15 cellular contexts compared by ENCODE assay signal in the genomic region with DNA sequence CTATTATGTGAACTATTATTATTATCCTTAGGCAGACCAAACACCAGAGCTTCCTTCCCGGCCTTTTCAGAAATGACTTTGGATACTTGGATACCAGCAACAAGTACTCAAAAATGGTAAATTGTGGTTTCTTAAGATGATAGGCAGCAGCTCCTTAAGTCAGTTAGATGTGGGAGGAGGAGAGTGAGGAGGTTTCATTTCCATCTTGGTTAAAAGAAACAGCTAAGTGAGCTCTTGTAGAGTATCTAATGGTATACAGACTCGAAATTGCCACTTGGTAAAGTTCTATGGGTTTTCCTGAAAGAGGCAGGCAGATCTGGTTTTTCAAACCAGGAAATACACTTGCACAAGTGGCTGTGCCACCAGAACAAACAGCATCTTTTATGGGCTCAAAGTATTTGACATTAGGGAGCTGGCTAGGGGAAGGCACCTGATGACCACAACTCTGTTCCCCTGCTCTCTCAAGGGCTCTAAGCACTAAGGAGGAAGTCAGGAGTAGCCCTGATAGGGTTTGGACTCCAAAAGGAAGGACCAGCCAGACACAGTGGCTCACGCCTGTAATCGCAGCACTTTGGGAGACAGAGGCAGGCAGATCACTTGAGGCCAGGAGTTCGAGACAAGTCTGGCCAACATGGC.
DNase-seq lines count a peak whose midpoint lies in the region; ATAC-seq and TF ChIP-seq lines count a peak whose summit lies in the region.
"Had no signal": no experiment of that assay in that cellular context is flagged by ENCODE, and none has a peak within 500 bp of the region (broad histone marks: within the 10 kb centered on the region; RNA-seq: fewer than 3 reads in every experiment).

No MANE protein-coding gene starts in this region.

- TF ChIP-seq CTCF in natural killer cell (IDR thresholded peaks at IDR 0.05) (no peak), mesothelial cell of epicardium (IDR thresholded peaks at IDR 0.05; ENCODE audit: unreplicated experiment) (no peak), MCF 10A (IDR thresholded peaks at IDR 0.05; ENCODE audit: unreplicated experiment) (no peak)

- H3K9me3 Mint-ChIP-seq in natural killer cell treated with Interleukin-12 subunit alpha and Interleukin-12 subunit beta and Interleukin-15 and Interleukin-18, amount 100 ng/mL, for 72 hours, result no peaks in the 10 kb centered on the region
- H3K9me3 Mint-ChIP-seq in natural killer cell, result no peaks in the 10 kb centered on the region
- H3K9me3 Mint-ChIP-seq in activated T-helper 2 cell treated with anti-CD3 and anti-CD28 coated beads, Interferon-gamma antibody, Interleukin-2, Interleukin-4, amounts not matched to agents 10 μg/mL and 5 μg/mL and 100 μg/mL, durations not matched to agents 14 hours and 24 hours and 36 hours, result no peaks in the 10 kb centered on the region
- peaks cover 4% of the 10 kb centered on the region for H3K9me3 Mint-ChIP-seq in mesothelial cell of epicardium
- no peaks in the 10 kb centered on the region for H3K9me3 Mint-ChIP-seq in MCF 10A (ENCODE audit: unreplicated experiment)
- H3K9me3 Mint-ChIP-seq: type B pancreatic cell had no signal

- DNase-seq in natural killer cell treated with Interleukin-12 subunit alpha and Interleukin-12 subunit beta and Interleukin-15 and Interleukin-18, amount 100 ng/mL, for 72 hours (ENCODE audit: low spot score), result no peak
- DNase-seq in natural killer cell (no peak), mesothelial cell of epicardium (ENCODE audit: low spot score in 2 of 2, unreplicated experiment in 2 of 2) (no peak), MCF 10A (ENCODE audit: unreplicated experiment) (no peak)
- no peak for DNase-seq in activated T-helper 2 cell treated with anti-CD3 and anti-CD28 coated beads, Interferon-gamma antibody, Interleukin-2, Interleukin-4, amounts not matched to agents 10 μg/mL and 5 μg/mL and 100 μg/mL, durations not matched to agents 14 hours and 24 hours and 36 hours (ENCODE audit: low spot score)
- DNase-seq: activated CD4-positive, alpha-beta T cell treated with anti-CD3 and anti-CD28 coated beads for 48 hours; anterior cingulate cortex; NCI-H2171; right lobe of liver; stimulated activated CD4-positive, alpha-beta T cell treated with anti-CD3 and anti-CD28 coated beads, Interleukin-1b, Interleukin-23, amount 100 ng/mL, for 48 hours had no signal

- H3K27me3 Mint-ChIP-seq in natural killer cell treated with Interleukin-12 subunit alpha and Interleukin-12 subunit beta and Interleukin-15 and Interleukin-18, amount 100 ng/mL, for 72 hours, result no peaks in the 10 kb centered on the region
- H3K27me3 Mint-ChIP-seq in natural killer cell (ENCODE audit: low read depth in 2 of 2) (no peaks in the 10 kb centered on the region), mesothelial cell of epicardium (ENCODE audit: low read depth) (no peaks in the 10 kb centered on the region), MCF 10A (ENCODE audit: insufficient read depth, unreplicated experiment) (peaks cover 32% of the 10 kb centered on the region)
- no peaks in the 10 kb centered on the region for H3K27me3 Mint-ChIP-seq in activated T-helper 2 cell treated with anti-CD3 and anti-CD28 coated beads, Interferon-gamma antibody, Interleukin-2, Interleukin-4, amounts not matched to agents 10 μg/mL and 5 μg/mL and 100 μg/mL, durations not matched to agents 14 hours and 24 hours and 36 hours (ENCODE audit: low read depth)
- H3K27me3 Mint-ChIP-seq: type B pancreatic cell had no signal

- H3K27ac Mint-ChIP-seq in natural killer cell treated with Interleukin-12 subunit alpha and Interleukin-12 subunit beta and Interleukin-15 and Interleukin-18, amount 100 ng/mL, for 72 hours, result peak overlapping the region; percentile 30 to 77
- no peak overlapping the region for H3K27ac Mint-ChIP-seq in natural killer cell
- peak overlapping the region; percentile 87 for H3K27ac Mint-ChIP-seq in activated T-helper 2 cell treated with anti-CD3 and anti-CD28 coated beads, Interferon-gamma antibody, Interleukin-2, Interleukin-4, amounts not matched to agents 10 μg/mL and 5 μg/mL and 100 μg/mL, durations not matched to agents 14 hours and 24 hours and 36 hours
- no peak overlapping the region for H3K27ac Mint-ChIP-seq in mesothelial cell of epicardium
- no peak overlapping the region for H3K27ac Mint-ChIP-seq in MCF 10A (ENCODE audit: low read depth, unreplicated experiment)
- H3K27ac Mint-ChIP-seq: type B pancreatic cell had no signal

- peaks cover 12% of the 10 kb centered on the region in 2 donors for H3K4me1 Mint-ChIP-seq in natural killer cell treated with Interleukin-12 subunit alpha and Interleukin-12 subunit beta and Interleukin-15 and Interleukin-18, amount 100 ng/mL, for 72 hours (ENCODE audit: low read depth in 2 of 2)
- H3K4me1 Mint-ChIP-seq in natural killer cell (no peaks in the 10 kb centered on the region), mesothelial cell of epicardium (no peaks in the 10 kb centered on the region), MCF 10A (ENCODE audit: insufficient read depth, unreplicated experiment) (no peaks in the 10 kb centered on the region)
- peaks cover 14% of the 10 kb centered on the region for H3K4me1 Mint-ChIP-seq in activated T-helper 2 cell treated with anti-CD3 and anti-CD28 coated beads, Interferon-gamma antibody, Interleukin-2, Interleukin-4, amounts not matched to agents 10 μg/mL and 5 μg/mL and 100 μg/mL, durations not matched to agents 14 hours and 24 hours and 36 hours (ENCODE audit: low read depth)

- CTCF ChIA-PET in MCF 10A (lab: Yijun Ruan, JAX), result interaction anchor here (0.7 kb wide), 2 partner anchors 8 to 21 kb away, joined by 3 read pairs; no protein-coding TSS in a partner anchor

- POLR2A ChIA-PET in MCF 10A (lab: Yijun Ruan, JAX), result interaction anchor here (0.5 to 1.0 kb wide), 2 partner anchors 8 to 18 kb away, joined by 3 read pairs; no protein-coding TSS in a partner anchor

- peak in 1 of 2 donors; percentile 61 for ATAC-seq in natural killer cell treated with Interleukin-12 subunit alpha and Interleukin-12 subunit beta and Interleukin-15 and Interleukin-18, amount 100 ng/mL, for 72 hours
- no peak for ATAC-seq in natural killer cell
- ATAC-seq in HG02678 (IDR thresholded peaks at IDR 0.05; ENCODE audit: unreplicated experiment), result peak; percentile 55
- ATAC-seq in GM18861 (IDR thresholded peaks at IDR 0.05; ENCODE audit: unreplicated experiment), result no peak
- no peak for ATAC-seq in HG03571 (IDR thresholded peaks at IDR 0.05; ENCODE audit: unreplicated experiment)
- ATAC-seq: right lobe of liver, Right ventricle myocardium inferior had no signal

- H3K36me3 Mint-ChIP-seq in natural killer cell treated with Interleukin-12 subunit alpha and Interleukin-12 subunit beta and Interleukin-15 and Interleukin-18, amount 100 ng/mL, for 72 hours, result no peaks in the 10 kb centered on the region
- H3K36me3 Mint-ChIP-seq in natural killer cell (no peaks in the 10 kb centered on the region), mesothelial cell of epicardium (peaks cover 10% of the 10 kb centered on the region), MCF 10A (ENCODE audit: insufficient read depth, unreplicated experiment) (peaks cover 19% of the 10 kb centered on the region)
- H3K36me3 Mint-ChIP-seq in activated T-helper 2 cell treated with anti-CD3 and anti-CD28 coated beads, Interferon-gamma antibody, Interleukin-2, Interleukin-4, amounts not matched to agents 10 μg/mL and 5 μg/mL and 100 μg/mL, durations not matched to agents 14 hours and 24 hours and 36 hours (ENCODE audit: low read depth), result peaks cover 4% of the 10 kb centered on the region

- intact Hi-C loops in natural killer cell (cut with micrococcal nuclease), result no loop called here
- intact Hi-C loops in activated T-helper 2 cell treated with anti-CD3 and anti-CD28 coated beads, Interferon-gamma antibody, Interleukin-2, Interleukin-4, amounts not matched to agents 10 μg/mL and 5 μg/mL and 100 μg/mL, durations not matched to agents 14 hours and 24 hours and 36 hours (cut with micrococcal nuclease), result loop anchor here (2.0 to 10.0 kb wide), 4 partner anchors 47 to 292 kb away; partner anchors contain the start of gene TMEM164
- intact Hi-C loops in MCF 10A (cut with micrococcal nuclease), result no loop called here

- BruUV-seq in MCF 10A (replicated peaks; lab: Mats Ljungman, UMichigan), result no TSS peak

- peak overlapping the region; percentile 54 for H3K4me3 Mint-ChIP-seq in natural killer cell treated with Interleukin-12 subunit alpha and Interleukin-12 subunit beta and Interleukin-15 and Interleukin-18, amount 100 ng/mL, for 72 hours
- no peak overlapping the region for H3K4me3 Mint-ChIP-seq in natural killer cell
- no peak overlapping the region for H3K4me3 Mint-ChIP-seq in activated T-helper 2 cell treated with anti-CD3 and anti-CD28 coated beads, Interferon-gamma antibody, Interleukin-2, Interleukin-4, amounts not matched to agents 10 μg/mL and 5 μg/mL and 100 μg/mL, durations not matched to agents 14 hours and 24 hours and 36 hours (ENCODE audit: low read depth)
- no peak overlapping the region for H3K4me3 Mint-ChIP-seq in mesothelial cell of epicardium
- H3K4me3 Mint-ChIP-seq in MCF 10A (ENCODE audit: unreplicated experiment), result no peak overlapping the region
- H3K4me3 Mint-ChIP-seq: type B pancreatic cell had no signal

Comparison
In these comparisons a context has a peak if more than half of its experiments do, and no peak if none do; other contexts are left out.
1. H3K27ac Mint-ChIP-seq: peak in natural killer cell treated with Interleukin-12 subunit alpha and Interleukin-12 subunit beta and Interleukin-15 and Interleukin-18, amount 100 ng/mL, for 72 hours (2 of 2) and activated T-helper 2 cell treated with anti-CD3 and anti-CD28 coated beads, Interferon-gamma antibody, Interleukin-2, Interleukin-4, amounts not matched to agents 10 μg/mL and 5 μg/mL and 100 μg/mL, durations not matched to agents 14 hours and 24 hours and 36 hours (single experiment); none in natural killer cell (0 of 2), mesothelial cell of epicardium (single experiment) and MCF 10A (single experiment).